9 cellular contexts compared by ENCODE assay signal in the genomic region with DNA sequence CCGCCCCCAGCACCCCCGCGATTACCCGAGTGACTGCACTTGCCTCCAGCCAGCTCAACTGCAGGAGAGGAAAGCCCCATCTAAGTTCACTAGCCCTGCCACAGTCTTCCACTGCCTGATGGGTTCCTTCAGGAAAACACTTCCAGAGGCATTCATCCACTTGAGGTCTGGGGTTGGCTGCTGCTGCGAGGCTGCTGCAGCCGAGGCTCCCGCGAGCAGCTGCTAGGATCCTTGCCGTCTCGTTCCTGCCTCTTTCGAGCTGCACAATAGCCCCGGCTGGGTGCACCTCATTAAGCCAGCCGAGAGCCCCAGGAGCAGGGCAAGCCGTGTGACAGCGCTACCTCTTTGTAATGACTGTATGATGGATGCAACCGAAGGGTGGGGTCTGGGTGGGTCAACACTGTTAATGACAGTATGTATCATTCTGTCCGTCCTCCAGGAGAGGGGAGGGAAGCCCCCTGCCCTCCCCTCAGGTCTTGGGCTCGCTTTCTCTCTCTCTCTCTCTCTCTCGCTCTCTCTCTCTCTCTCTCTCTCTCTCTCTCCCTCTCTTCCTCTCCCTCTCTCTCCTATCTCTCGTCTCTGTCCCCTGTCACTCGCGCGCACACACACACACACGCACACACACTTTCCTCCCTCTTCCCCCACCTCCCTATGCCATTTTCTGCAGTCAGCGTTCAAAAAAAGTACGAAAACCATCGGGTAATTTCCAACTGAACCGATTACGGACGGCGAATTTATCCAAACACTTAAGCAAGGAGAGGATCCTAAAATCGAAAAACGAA. TPM values are rescaled to one million over a fixed set of nuclear protein-coding genes. Genes with fewer than 3 reads are reported as not detected.
DNase-seq lines count a peak whose midpoint lies in the region; TF ChIP-seq lines count a peak whose summit lies in the region.
"Had no signal": no experiment of that assay in that cellular context is flagged by ENCODE, and none has a peak within 500 bp of the region (broad histone marks: within the 10 kb centered on the region; RNA-seq: fewer than 3 reads in every experiment).

No MANE protein-coding gene starts in this region.

- H3K79me2 ChIP-seq in neural progenitor cell (ENCODE audit: low read depth), result no peaks in the 10 kb centered on the region

- H3K4me1 ChIP-seq in neural progenitor cell, result peaks cover 16% of the 10 kb centered on the region

- H3K36me3 Mint-ChIP-seq in endothelial cell (ENCODE audit: low read depth, unreplicated experiment) (no peaks in the 10 kb centered on the region), neural progenitor cell (no peaks in the 10 kb centered on the region)
- peaks cover 3% of the 10 kb centered on the region for H3K36me3 Mint-ChIP-seq in activated naive CD4-positive, alpha-beta T cell treated with anti-CD3 and anti-CD28 coated beads for 36 hours (ENCODE audit: low read depth)

- peaks cover 16% of the 10 kb centered on the region for H3K4me1 Mint-ChIP-seq in endothelial cell (ENCODE audit: unreplicated experiment)
- H3K4me1 Mint-ChIP-seq in neural progenitor cell, result peaks cover 17% of the 10 kb centered on the region
- H3K4me1 Mint-ChIP-seq in activated naive CD4-positive, alpha-beta T cell treated with anti-CD3 and anti-CD28 coated beads for 36 hours (ENCODE audit: low read depth), result peaks cover 7% of the 10 kb centered on the region

- intact Hi-C loops in activated naive CD4-positive, alpha-beta T cell treated with anti-CD3 and anti-CD28 coated beads for 36 hours (cut with micrococcal nuclease), result no loop called here

- no peaks in the 10 kb centered on the region for H3K9me3 ChIP-seq in neural progenitor cell (ENCODE audit: low read depth)

- no peaks in the 10 kb centered on the region for H4K20me1 ChIP-seq in neural progenitor cell (ENCODE audit: low read depth)

- H3K4me3 Mint-ChIP-seq in endothelial cell (ENCODE audit: unreplicated experiment) (peak overlapping the region; percentile 95), neural progenitor cell (peak overlapping the region; percentile 88)
- no peak overlapping the region for H3K4me3 Mint-ChIP-seq in activated naive CD4-positive, alpha-beta T cell treated with anti-CD3 and anti-CD28 coated beads for 36 hours

- H3K27me3 Mint-ChIP-seq in endothelial cell (ENCODE audit: unreplicated experiment) (peaks cover 7% of the 10 kb centered on the region), neural progenitor cell (ENCODE audit: insufficient read depth, low read depth) (peaks cover 2% of the 10 kb centered on the region)
- peaks cover 24% of the 10 kb centered on the region for H3K27me3 Mint-ChIP-seq in activated naive CD4-positive, alpha-beta T cell treated with anti-CD3 and anti-CD28 coated beads for 36 hours (ENCODE audit: low read depth)

- TF ChIP-seq CTCF in endothelial cell (IDR thresholded peaks at IDR 0.05; ENCODE audit: unreplicated experiment), result no peak
- TF ChIP-seq CTCF in neural progenitor cell (IDR thresholded peaks at IDR 0.05), result no peak

- H3K4me2 ChIP-seq in neural progenitor cell, result peak overlapping the region; percentile 97

- H3K9ac ChIP-seq in neural progenitor cell, result no peak overlapping the region

- peaks cover 15% of the 10 kb centered on the region for H3K27me3 ChIP-seq in neural progenitor cell

- H2AFZ ChIP-seq in neural progenitor cell (replicated peaks), result peak overlapping the region; percentile 95

- peak; percentile 60 for DNase-seq in COLO668 (lab: John Stamatoyannopoulos, UW; ENCODE audit: unreplicated experiment)
- DNase-seq in NCI-H146 treated with DMSO at 0.1 percent for 48 hours (lab: John Stamatoyannopoulos, UW; ENCODE audit: unreplicated experiment), result peak; percentile 5
- peak; percentile 54 for DNase-seq in endothelial cell (ENCODE audit: low spot score)
- DNase-seq in neural progenitor cell (ENCODE audit: low spot score), result peak; percentile 91
- no peak for DNase-seq in NCI-H226
- no peak for DNase-seq in LoVo (ENCODE audit: low spot score)
- no peak for DNase-seq in activated naive CD4-positive, alpha-beta T cell treated with anti-CD3 and anti-CD28 coated beads for 36 hours
- no peak for DNase-seq in T-helper 9 cell

- peak overlapping the region; percentile 90 for H3K27ac Mint-ChIP-seq in endothelial cell (ENCODE audit: unreplicated experiment)
- H3K27ac Mint-ChIP-seq in neural progenitor cell, result peak overlapping the region; percentile 96
- no peak overlapping the region for H3K27ac Mint-ChIP-seq in activated naive CD4-positive, alpha-beta T cell treated with anti-CD3 and anti-CD28 coated beads for 36 hours

- CTCF ChIA-PET in activated naive CD4-positive, alpha-beta T cell treated with anti-CD3 and anti-CD28 coated beads for 36 hours (lab: Charles Lee), result no interaction called here

- peaks cover 38% of the 10 kb centered on the region for H3F3A ChIP-seq in neural progenitor cell (ENCODE audit: low read depth)

- H3K36me3 ChIP-seq in neural progenitor cell, result no peaks in the 10 kb centered on the region

- H3K9me3 Mint-ChIP-seq in endothelial cell (ENCODE audit: unreplicated experiment) (no peaks in the 10 kb centered on the region), neural progenitor cell (no peaks in the 10 kb centered on the region)
- no peaks in the 10 kb centered on the region for H3K9me3 Mint-ChIP-seq in activated naive CD4-positive, alpha-beta T cell treated with anti-CD3 and anti-CD28 coated beads for 36 hours

- H3K4me3 ChIP-seq in neural progenitor cell, result peak overlapping the region; percentile 71

- H3K27ac ChIP-seq in neural progenitor cell, result peak overlapping the region; percentile 72

RNA-seq across cellular contexts. Expression of a gene that starts 24.4 kb away (rescaled TPM):
- 10.3 TPM for total RNA-seq in endothelial cell (ENCODE audit: unreplicated experiment)
- total RNA-seq in neural progenitor cell (ENCODE audit: low replicate concordance), result 17.1 and 21.1 TPM in 2 replicates
- total RNA-seq in activated naive CD4-positive, alpha-beta T cell treated with anti-CD3 and anti-CD28 coated beads for 36 hours, result not detected
- total RNA-seq: activated CD8-positive, alpha-beta memory T cell treated with anti-CD3 and anti-CD28 coated beads for 36 hours had no signal

Comparison
In these comparisons a context has a peak if more than half of its experiments do, and no peak if none do; other contexts are left out.
1. DNase-seq: peak in COLO668 (single experiment), NCI-H146 treated with DMSO at 0.1 percent for 48 hours (single experiment), endothelial cell (single experiment) and neural progenitor cell (single experiment); none in NCI-H226 (single experiment), LoVo (single experiment), activated naive CD4-positive, alpha-beta T cell treated with anti-CD3 and anti-CD28 coated beads for 36 hours (single experiment) and T-helper 9 cell (single experiment).
2. RNA of a gene that starts 24.4 kb away (total RNA-seq): 17.1 to 21.1 TPM in neural progenitor cell and 10.3 TPM in endothelial cell (single experiment); not detected in activated naive CD4-positive, alpha-beta T cell treated with anti-CD3 and anti-CD28 coated beads for 36 hours; every median in the first group is over 10 times any median in the second.